ENCODE assay signal across 32 cellular contexts in genomic region chr20:52102126-52102525, GRCh38.
"Had no signal": no experiment of that assay in that cellular context is flagged by ENCODE, and none has a peak within 500 bp of the region (broad histone marks: within the 10 kb centered on the region; RNA-seq: fewer than 3 reads in every experiment).

No MANE protein-coding gene starts in this region.

- H3K9me3 Mint-ChIP-seq: activated CD4-positive, alpha-beta T cell treated with anti-CD3 and anti-CD28 coated beads, Interleukin-2, amount 10 ng/mL, durations not matched to agents 7 days and 5 days; activated naive CD4-positive, alpha-beta T cell treated with anti-CD3 and anti-CD28 coated beads, Interleukin-2, amount 50 U/mL, for 72 hours; activated T-cell treated with anti-CD3 and anti-CD28 coated beads, Interleukin-2, amount 50 U/mL, for 24 hours; activated T-helper 2 cell treated with anti-CD3 and anti-CD28 coated beads, Interferon-gamma antibody, Interleukin-2, Interleukin-4, amounts not matched to agents 10 μg/mL and 5 μg/mL and 100 μg/mL, durations not matched to agents 14 hours and 24 hours and 36 hours had no signal

- H3K4me3 ChIP-seq: adrenal gland had no signal

- FAIRE-seq: bronchial epithelial cell, RCC 7860 had no signal

- H3K36me3 Mint-ChIP-seq: activated naive CD4-positive, alpha-beta T cell treated with anti-CD3 and anti-CD28 coated beads, Interleukin-2, amount 50 U/mL, for 72 hours had no signal

- H3K27ac Mint-ChIP-seq: activated CD4-positive, alpha-beta T cell treated with anti-CD3 and anti-CD28 coated beads, Interleukin-2, amount 10 ng/mL, durations not matched to agents 7 days and 5 days; activated CD8-positive, alpha-beta T cell treated with anti-CD3 and anti-CD28 coated beads, Interleukin-2, amount 10 ng/mL, durations not matched to agents 7 days and 5 days; activated naive CD4-positive, alpha-beta T cell treated with anti-CD3 and anti-CD28 coated beads, Interleukin-2, amount 50 U/mL, for 72 hours; activated T-cell treated with anti-CD3 and anti-CD28 coated beads, Interleukin-2, amount 50 U/mL, for 24 hours; activated T-helper 2 cell treated with anti-CD3 and anti-CD28 coated beads, Interferon-gamma antibody, Interleukin-2, Interleukin-4, amounts not matched to agents 10 μg/mL and 5 μg/mL and 100 μg/mL, durations not matched to agents 14 hours and 24 hours and 36 hours; brain had no signal

- H3K9me3 ChIP-seq: adrenal gland had no signal

- H3K4me3 Mint-ChIP-seq: activated CD4-positive, alpha-beta T cell treated with anti-CD3 and anti-CD28 coated beads, Interleukin-2, amount 10 ng/mL, durations not matched to agents 7 days and 5 days; activated CD8-positive, alpha-beta T cell treated with anti-CD3 and anti-CD28 coated beads, Interleukin-2, amount 10 ng/mL, durations not matched to agents 7 days and 5 days; activated T-cell treated with anti-CD3 and anti-CD28 coated beads, Interleukin-2, amount 50 U/mL, for 24 hours had no signal

- DNase-seq: activated CD4-positive, alpha-beta T cell treated with anti-CD3 and anti-CD28 coated beads, Interleukin-2, amount 10 ng/mL, durations not matched to agents 7 days and 5 days; activated CD4-positive, alpha-beta T cell treated with anti-CD3 and anti-CD28 coated beads, Interleukin-2, amount 50 U/mL, for 48 hours; activated CD8-positive, alpha-beta T cell treated with anti-CD3 and anti-CD28 coated beads, Interleukin-2, amount 10 ng/mL, durations not matched to agents 7 days and 5 days; activated gamma-delta T cell; activated naive CD4-positive, alpha-beta T cell treated with Interleukin-2 at 50 U/mL for 16 hours; activated T-cell treated with anti-CD3 and anti-CD28 coated beads, Interleukin-2, amount 50 U/mL, for 24 hours; adrenal gland; caudate nucleus; cerebellar nuclear complex; MM.1S; MV-4-11; NCI-H1092; NCI-H1436 treated with DMSO at 0.1 percent for 48 hours; NCI-H1694 treated with DMSO at 0.1 percent for 48 hours; NCI-H2029; NCI-H2171 treated with DMSO at 0.1 percent for 48 hours; NCI-H226; NCI-H446 treated with DMSO at 0.1 percent for 48 hours; NCI-H524 treated with DMSO at 0.1 percent for 48 hours; PC-3; Right ventricle myocardium superior; SW 1271; T-helper 1 cell; T-helper 2 cell; T1000; WERI-Rb-1 had no signal

- H3K36me3 ChIP-seq: adrenal gland, WERI-Rb-1 had no signal

- ATAC-seq: activated CD8-positive, alpha-beta T cell treated with anti-CD3 and anti-CD28 coated beads, Interleukin-2, amount 10 ng/mL, durations not matched to agents 7 days and 5 days; activated naive CD4-positive, alpha-beta T cell treated with anti-CD3 and anti-CD28 coated beads, Interleukin-2, amount 50 U/mL, for 72 hours; PC-3 had no signal

- H3K27ac ChIP-seq: adrenal gland, RWPE1, WERI-Rb-1 had no signal
